In the genomic region with DNA sequence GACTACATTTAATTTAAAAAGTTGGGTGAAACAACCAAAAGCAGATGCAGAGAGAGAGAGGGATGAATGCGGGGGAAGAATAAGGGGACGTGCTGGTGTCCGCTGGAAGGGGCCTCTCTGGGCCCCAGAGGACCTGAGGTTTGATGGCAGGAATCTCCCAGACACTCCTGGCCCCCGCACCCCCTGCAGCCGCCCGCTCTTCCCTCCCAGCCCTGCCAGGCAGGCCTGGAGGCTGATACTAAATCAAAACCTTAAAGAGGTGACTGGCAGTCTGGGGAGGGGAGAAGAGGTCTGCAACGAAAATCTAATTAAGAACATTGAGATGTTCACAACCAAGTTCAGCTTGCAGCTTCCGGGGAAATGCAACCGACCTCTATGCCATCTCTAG, we compare ENCODE assay signal across 21 cellular contexts. TPM values are rescaled to one million over a fixed set of nuclear protein-coding genes. Genes with fewer than 3 reads are reported as not detected.
DNase-seq lines count a peak whose midpoint lies in the region; ATAC-seq and TF ChIP-seq lines count a peak whose summit lies in the region.
"Had no signal": no experiment of that assay in that cellular context is flagged by ENCODE, and none has a peak within 500 bp of the region (broad histone marks: within the 10 kb centered on the region; RNA-seq: fewer than 3 reads in every experiment).

No MANE protein-coding gene starts in this region.

- peaks cover 12% of the 10 kb centered on the region for H3K36me3 Mint-ChIP-seq in nephron (ENCODE audit: low read depth)
- H3K36me3 Mint-ChIP-seq in type B pancreatic cell = peaks cover 4% of the 10 kb centered on the region
- H3K36me3 Mint-ChIP-seq: CD8-positive, alpha-beta memory T cell had no signal

- H3K4me3 Mint-ChIP-seq in nephron (peak overlapping the region; percentile 85 to 90 (median 88)), type B pancreatic cell (peak overlapping the region; percentile 26)
- H3K4me3 Mint-ChIP-seq: activated CD8-positive, alpha-beta T cell treated with anti-CD3 and anti-CD28 coated beads, Interleukin-2, amount 10 ng/mL, durations not matched to agents 7 days and 5 days; CD8-positive, alpha-beta memory T cell; endodermal cell; naive thymus-derived CD8-positive, alpha-beta T cell had no signal

- in situ Hi-C loops in astrocyte of the spinal cord (cut with HindIII; ENCODE audit: low sequenced_read_pairs) = no loop called here

- DNase-seq in HFF-Myc (ENCODE audit: extremely low read depth, low read depth) (no peak), astrocyte of the spinal cord (ENCODE audit: low read depth, low spot score) (no peak), type B pancreatic cell (ENCODE audit: extremely low spot score, unreplicated experiment) (no peak), dermis blood vessel endothelial cell (no peak)
- DNase-seq: activated CD8-positive, alpha-beta T cell treated with anti-CD3 and anti-CD28 coated beads, Interleukin-2, amount 10 ng/mL, durations not matched to agents 7 days and 5 days; activated naive CD4-positive, alpha-beta T cell; CD8-positive, alpha-beta memory T cell; endodermal cell; heart right ventricle; Karpas-422; naive thymus-derived CD8-positive, alpha-beta T cell; NCI-H1694 treated with DMSO at 0.1 percent for 48 hours; NCI-H748 treated with DMSO at 0.1 percent for 48 hours; pancreas; right lobe of liver; T-helper 9 cell had no signal

- no peak for ATAC-seq in GM21529 (IDR thresholded peaks at IDR 0.05; ENCODE audit: unreplicated experiment)
- ATAC-seq in HG02623 (IDR thresholded peaks at IDR 0.05; ENCODE audit: unreplicated experiment) = no peak
- ATAC-seq: activated CD8-positive, alpha-beta T cell treated with anti-CD3 and anti-CD28 coated beads, Interleukin-2, amount 10 ng/mL, durations not matched to agents 7 days and 5 days; heart right ventricle; left lobe of liver; naive thymus-derived CD8-positive, alpha-beta T cell; pancreas; right lobe of liver had no signal

- peaks cover 78% of the 10 kb centered on the region for H3K27me3 Mint-ChIP-seq in nephron (ENCODE audit: low read depth)
- peaks cover 82% of the 10 kb centered on the region for H3K27me3 Mint-ChIP-seq in type B pancreatic cell

- H3K4me1 Mint-ChIP-seq in nephron (peaks cover 42% of the 10 kb centered on the region), type B pancreatic cell (ENCODE audit: unreplicated experiment) (peaks cover 23% of the 10 kb centered on the region)

- H3K9me3 Mint-ChIP-seq in nephron (no peaks in the 10 kb centered on the region), type B pancreatic cell (no peaks in the 10 kb centered on the region)
- H3K9me3 Mint-ChIP-seq: endodermal cell; naive thymus-derived CD8-positive, alpha-beta T cell had no signal

- no peak for TF ChIP-seq CTCF in HFF-Myc (IDR thresholded peaks at IDR 0.05; ENCODE audit: low read depth, low read length, missing control alignments)
- no peak for TF ChIP-seq CTCF in astrocyte of the spinal cord (IDR thresholded peaks at IDR 0.05; ENCODE audit: low read depth, low read length)
- no peak for TF ChIP-seq CTCF in nephron (IDR thresholded peaks at IDR 0.05; ENCODE audit: unreplicated experiment in 3 of 3)
- no peak for TF ChIP-seq CTCF in type B pancreatic cell (conservative IDR thresholded peaks at IDR 0.05)

- H3K27ac Mint-ChIP-seq in nephron = peak overlapping the region; percentile 75 to 97 (median 89)
- H3K27ac Mint-ChIP-seq in type B pancreatic cell = no peak overlapping the region
- H3K27ac Mint-ChIP-seq: activated CD8-positive, alpha-beta T cell treated with anti-CD3 and anti-CD28 coated beads, Interleukin-2, amount 10 ng/mL, durations not matched to agents 7 days and 5 days; CD8-positive, alpha-beta memory T cell; endodermal cell; naive thymus-derived CD8-positive, alpha-beta T cell had no signal

- H3K4me3 ChIP-seq in HFF-Myc (replicated peaks; ENCODE audit: low read depth, low read length) (peak overlapping the region; percentile 64), astrocyte of the spinal cord (ENCODE audit: low read depth, low read length) (peak overlapping the region; percentile 54)
- H3K4me3 ChIP-seq: pancreas, right lobe of liver had no signal

RNA-seq across cellular contexts. Expression of a gene that starts 2.4 kb away (rescaled TPM):
- 1.5 and 2.2 TPM in 2 replicates for total RNA-seq in type B pancreatic cell (ENCODE audit: low replicate concordance)
- 0.68 and 2.2 TPM in 2 replicates for total RNA-seq in dermis blood vessel endothelial cell
- total RNA-seq: activated CD8-positive, alpha-beta T cell treated with anti-CD3 and anti-CD28 coated beads, Interleukin-2, amount 10 ng/mL, durations not matched to agents 7 days and 5 days; CD8-positive, alpha-beta memory T cell; naive thymus-derived CD8-positive, alpha-beta T cell; subcutaneous adipose tissue had no signal

RNA-seq across cellular contexts. Expression of a gene that starts 14.2 kb away (rescaled TPM):
- total RNA-seq in type B pancreatic cell (ENCODE audit: low replicate concordance) (5.5 and 11.3 TPM in 2 replicates), dermis blood vessel endothelial cell (2.2 and 8.1 TPM in 2 replicates)
- total RNA-seq: activated CD8-positive, alpha-beta T cell treated with anti-CD3 and anti-CD28 coated beads, Interleukin-2, amount 10 ng/mL, durations not matched to agents 7 days and 5 days; CD8-positive, alpha-beta memory T cell; naive thymus-derived CD8-positive, alpha-beta T cell had no signal

RNA-seq across cellular contexts. Expression of a gene that starts 25.8 kb away (rescaled TPM):
- total RNA-seq in type B pancreatic cell (ENCODE audit: low replicate concordance) (18.2 and 20.2 TPM in 2 replicates), dermis blood vessel endothelial cell (14.5 and 17.7 TPM in 2 replicates)
